8 cellular contexts compared by ENCODE assay signal in the genomic region with DNA sequence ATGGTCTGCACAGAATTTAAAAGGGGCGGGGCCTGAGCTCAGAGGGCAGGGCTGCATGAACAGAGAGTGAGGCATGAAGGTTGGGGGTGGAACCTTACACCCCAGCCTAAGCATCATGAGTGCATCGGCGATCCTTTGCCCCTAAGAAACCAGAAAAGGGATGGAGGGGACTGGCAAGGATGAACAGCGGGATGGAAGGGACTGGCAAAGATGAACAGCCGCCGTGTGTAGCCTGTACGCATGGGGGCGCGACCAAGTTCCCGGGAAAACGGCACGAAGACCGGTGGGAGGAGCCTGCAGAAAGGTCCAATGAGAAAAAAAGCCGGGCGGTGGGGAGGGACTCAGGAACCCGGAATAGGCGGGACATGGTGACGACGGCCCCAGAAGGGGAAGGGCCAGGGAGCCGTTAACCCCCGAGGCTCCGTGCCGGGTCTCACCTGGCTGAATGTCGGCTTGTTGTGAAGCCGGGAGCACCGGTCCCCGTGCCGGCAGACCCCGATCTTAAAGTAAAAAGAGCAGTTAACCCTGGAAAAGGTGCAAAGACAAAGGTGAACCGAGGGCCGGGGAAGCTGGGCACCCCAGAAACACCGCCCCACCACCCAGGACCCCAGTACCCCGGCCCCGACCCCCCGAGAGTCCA. TPM values are rescaled to one million over a fixed set of nuclear protein-coding genes. Genes with fewer than 3 reads are reported as not detected.
DNase-seq lines count a peak whose midpoint lies in the region; ATAC-seq and TF ChIP-seq lines count a peak whose summit lies in the region.

No MANE protein-coding gene starts in this region.

- H4K20me1 ChIP-seq in DOHH2 (ENCODE audit: control insufficient read depth, insufficient read depth, low read depth, low read length) = no peaks in the 10 kb centered on the region

- H3K27me3 ChIP-seq in DOHH2 (ENCODE audit: control insufficient read depth, low read length) = no peaks in the 10 kb centered on the region
- H3K27me3 ChIP-seq in adrenal gland = no peaks in the 10 kb centered on the region
- H3K27me3 ChIP-seq in heart left ventricle = no peaks in the 10 kb centered on the region
- H3K27me3 ChIP-seq in upper lobe of left lung = no peaks in the 10 kb centered on the region

- POLR2A ChIA-PET in T-cell (lab: Charles Lee) = interaction anchor here in 1 of 2 donors (0.5 to 0.7 kb wide), 3 partner anchors 18 to 1386 kb away, joined by 3 to 4 read pairs (median 3); no protein-coding TSS in a partner anchor

- peaks cover 54 to 68% (median 62%) of the 10 kb centered on the region in 3 donors for H3K4me1 Mint-ChIP-seq in T-cell

- TF ChIP-seq CTCF in DOHH2 (IDR thresholded peaks at IDR 0.05; ENCODE audit: low read depth, low read length, poor library complexity, severe bottlenecking) (peak; percentile 52), HFF-Myc (IDR thresholded peaks at IDR 0.05; ENCODE audit: low read depth, low read length, missing control alignments) (peak; percentile 40), adrenal gland (IDR thresholded peaks at IDR 0.05) (peak in 5 of 6 experiments; percentile 23 to 45 (median 31)), heart left ventricle (IDR thresholded peaks at IDR 0.05) (peak in 10 of 12 donors; percentile 20 to 69 (median 45)), upper lobe of left lung (IDR thresholded peaks at IDR 0.05) (peak in 5 of 6 experiments; percentile 19 to 52 (median 40))

- H3K27ac ChIP-seq in DOHH2 (ENCODE audit: low read depth, low read length) (peak overlapping the region; percentile 86), adrenal gland (peak overlapping the region; percentile 99 to 100 (median 100)), heart left ventricle (peak overlapping the region; percentile 99 to 100 (median 100)), upper lobe of left lung (peak overlapping the region; percentile 99 to 100 (median 100))

- peak overlapping the region; percentile 87 to 99 (median 97) for H3K4me3 Mint-ChIP-seq in T-cell

- peak overlapping the region; percentile 99 to 100 for H3K27ac Mint-ChIP-seq in T-cell

- intact Hi-C loops in adrenal gland (cut with DNase I) = no loop called here
- intact Hi-C loops in heart left ventricle (cut with DNase I) = loop anchor here in 6 of 10 donors (1.0 to 10.0 kb wide), 6 partner anchors 28 to 310 kb away; a partner anchor contains a TSS
- intact Hi-C loops in posterior vena cava (cut with DNase I) = loop anchor here in 1 of 2 donors (10.0 kb wide), 1 partner anchor 190 kb away; a partner anchor contains a TSS

- TF ChIP-seq EP300 in upper lobe of left lung (IDR thresholded peaks at IDR 0.05) = no peak

- H3K27me3 Mint-ChIP-seq in T-cell = no peaks in the 10 kb centered on the region

- DNase-seq in HFF-Myc (ENCODE audit: extremely low read depth, low read depth) (peak; percentile 89), NCI-H146 treated with DMSO at 0.1 percent for 48 hours (lab: John Stamatoyannopoulos, UW; ENCODE audit: unreplicated experiment) (peak; percentile 94), T-cell (peak; percentile 86 to 95 (median 92)), adrenal gland (peak; percentile 94 to 98 (median 98)), heart left ventricle (peak; percentile 96 to 98 (median 97)), posterior vena cava (ENCODE audit: low spot score) (peak; percentile 98), upper lobe of left lung (peak; percentile 92 to 98)

- H3K79me2 ChIP-seq in DOHH2 (ENCODE audit: control insufficient read depth, low read length) = peaks cover 14% of the 10 kb centered on the region

- H3K36me3 ChIP-seq in DOHH2 (ENCODE audit: control insufficient read depth, low read length) (peaks cover 8% of the 10 kb centered on the region; the same call in 1 of the 2 replicates), adrenal gland (replicated peaks in 1 of 2) (no peaks in the 10 kb centered on the region), heart left ventricle (peaks cover 0 to 16% (median 5%) of the 10 kb centered on the region in 9 donors), upper lobe of left lung (peaks cover 0 to 4% (median 0%) of the 10 kb centered on the region in 4 donors)

- H3K4me3 ChIP-seq in DOHH2 (ENCODE audit: low read length) = peak overlapping the region; percentile 92
- H3K4me3 ChIP-seq in HFF-Myc (replicated peaks; ENCODE audit: low read depth, low read length) = peak overlapping the region; percentile 96
- H3K4me3 ChIP-seq in adrenal gland = peak overlapping the region; percentile 34 to 89 (median 84)
- peak overlapping the region; percentile 72 to 100 (median 90) for H3K4me3 ChIP-seq in heart left ventricle
- peak overlapping the region; percentile 63 to 91 (median 76) for H3K4me3 ChIP-seq in upper lobe of left lung

- H3K9me3 Mint-ChIP-seq in T-cell = no peaks in the 10 kb centered on the region

- WGBS in adrenal gland, 4 donors = 0 to 1% (median 0%) methylated on average over 29 to 35 of the region's 35 CpGs
- 0 to 1% (median 1%) methylated on average over 29 to 35 of the region's 35 CpGs for WGBS in heart left ventricle, 4 donors
- WGBS in upper lobe of left lung, 2 donors = 0 to 1% methylated on average over 27 to 35 of the region's 35 CpGs

- H3K36me3 Mint-ChIP-seq in T-cell = peaks cover 13% of the 10 kb centered on the region

- CTCF ChIA-PET in T-cell (lab: Charles Lee) = interaction anchor here in 1 of 2 donors (0.9 to 1.5 kb wide), 2 partner anchors 43 to 230 kb away, joined by 3 to 18 read pairs; no protein-coding TSS in a partner anchor

- peak; percentile 61 to 66 (median 64) for ATAC-seq in T-cell (replicated peaks in 1 of 4)
- ATAC-seq in heart left ventricle = peak; percentile 69 to 82 (median 74)
- peak; percentile 87 to 91 for ATAC-seq in upper lobe of left lung (ENCODE audit: low FRiP score in 2 of 2)

- H3K4me2 ChIP-seq in DOHH2 (ENCODE audit: low read length) = peak overlapping the region; percentile 77

- H3K9me3 ChIP-seq in DOHH2 (ENCODE audit: control insufficient read depth, insufficient read depth, low read length) = peaks cover 5% of the 10 kb centered on the region; the same call in 1 of the 2 replicates
- no peaks in the 10 kb centered on the region for H3K9me3 ChIP-seq in adrenal gland (replicated peaks in 1 of 3)
- no peaks in the 10 kb centered on the region for H3K9me3 ChIP-seq in heart left ventricle
- H3K9me3 ChIP-seq in upper lobe of left lung = no peaks in the 10 kb centered on the region

- no peaks in the 10 kb centered on the region for H3K9me2 ChIP-seq in DOHH2 (replicated peaks; ENCODE audit: control insufficient read depth, low read length)

- TF ChIP-seq POLR2A in adrenal gland (IDR thresholded peaks at IDR 0.05) = no peak
- no peak for TF ChIP-seq POLR2A in heart left ventricle (IDR thresholded peaks at IDR 0.05)
- peak in 1 of 4 donors; percentile 88 for TF ChIP-seq POLR2A in upper lobe of left lung (IDR thresholded peaks at IDR 0.05)

- H3F3A ChIP-seq in DOHH2 (ENCODE audit: control insufficient read depth, insufficient read depth) = no peaks in the 10 kb centered on the region

- H3K4me1 ChIP-seq in DOHH2 (ENCODE audit: control insufficient read depth, low read length) (peaks cover 49% of the 10 kb centered on the region), adrenal gland (replicated peaks in 1 of 2) (peaks cover 30 to 53% of the 10 kb centered on the region in 2 donors), heart left ventricle (peaks cover 11 to 74% (median 44%) of the 10 kb centered on the region in 12 donors), upper lobe of left lung (peaks cover 42 to 69% (median 53%) of the 10 kb centered on the region in 4 donors)

RNA-seq across cellular contexts. Expression of a gene that starts 0.4 kb away (rescaled TPM):
- total RNA-seq in T-cell = 10 to 100 TPM; 40.2 to 74.1 (median 49.3) TPM
- total RNA-seq in adrenal gland = 10 to 100 TPM; 14.8 to 55.0 (median 31.0) TPM
- polyA plus RNA-seq in adrenal gland = 100 to 1,000 TPM in 2 of 3 donors, 10 to 100 TPM in 1; 30.3 to 255 (median 104) TPM
- 10 to 100 TPM; 14.3 to 32.8 (median 20.9) TPM for total RNA-seq in heart left ventricle
- polyA plus RNA-seq in heart left ventricle = 10 to 100 TPM in 1 of 2 donors, 1 to 10 TPM in 1; 7.2 to 27.1 TPM
- total RNA-seq in posterior vena cava = 10 to 100 TPM; 13.8 to 18.7 TPM
- 100 to 1,000 TPM in 1 of 6 donors, 10 to 100 TPM in 4, 1 to 10 TPM in 1; 8.5 to 157 (median 22.0) TPM for total RNA-seq in upper lobe of left lung

RNA-seq across cellular contexts. Expression of a gene that starts 0.6 kb away (rescaled TPM):
- 10 to 100 TPM; 21.2 to 33.5 (median 24.5) TPM for total RNA-seq in T-cell
- total RNA-seq in adrenal gland = 10 to 100 TPM; 29.5 to 88.2 (median 63.0) TPM
- 100 to 1,000 TPM in 2 of 3 donors, 10 to 100 TPM in 1; 93.1 to 230 (median 174) TPM for polyA plus RNA-seq in adrenal gland
- 10 to 100 TPM; 25.2 to 69.0 (median 40.9) TPM for total RNA-seq in heart left ventricle
- polyA plus RNA-seq in heart left ventricle = 10 to 100 TPM; 52.6 to 95.1 TPM
- total RNA-seq in posterior vena cava = 10 to 100 TPM; 33.6 to 37.3 TPM
- 10 to 100 TPM; 43.4 to 60.9 (median 54.5) TPM for total RNA-seq in upper lobe of left lung

RNA-seq across cellular contexts. Expression of a gene that starts 2.6 kb away (rescaled TPM):
- total RNA-seq in T-cell (100 to 1,000 TPM in 2 of 5 donors, 10 to 100 TPM in 3; 54.7 to 123 (median 98.1) TPM), adrenal gland (10 to 100 TPM in 6 of 8 donors, 1 to 10 TPM in 2; 7.7 to 35.3 (median 14.7) TPM), heart left ventricle (10 to 100 TPM in 1 of 9 donors, 1 to 10 TPM in 7, under 1 TPM in 1; 0.74 to 25.2 (median 3.6) TPM), posterior vena cava (1 to 10 TPM; 4.3 to 9.3 TPM), upper lobe of left lung (10 to 100 TPM in 5 of 6 donors, 1 to 10 TPM in 1; 6.4 to 28.4 (median 18.8) TPM)
- polyA plus RNA-seq in adrenal gland (10 to 100 TPM in 2 of 3 donors, 1 to 10 TPM in 1; 5.3 to 32.3 (median 21.5) TPM), heart left ventricle (10 to 100 TPM in 1 of 2 donors, 1 to 10 TPM in 1; 3.4 to 10.8 TPM)

RNA-seq across cellular contexts. Expression of a gene that starts 3.6 kb away (rescaled TPM):
- total RNA-seq in T-cell (10 to 100 TPM; 11.8 to 23.6 (median 22.8) TPM), adrenal gland (10 to 100 TPM in 7 of 8 donors, 1 to 10 TPM in 1; 6.0 to 28.2 (median 12.5) TPM), heart left ventricle (10 to 100 TPM in 3 of 9 donors, 1 to 10 TPM in 6; 3.7 to 12.2 (median 7.6) TPM), posterior vena cava (1 to 10 TPM; 8.3 to 9.4 TPM), upper lobe of left lung (10 to 100 TPM in 3 of 6 donors, 1 to 10 TPM in 3; 4.0 to 16.9 (median 10.9) TPM)
- polyA plus RNA-seq in adrenal gland (100 to 1,000 TPM in 1 of 3 donors, 10 to 100 TPM in 2; 11.3 to 137 (median 75.9) TPM), heart left ventricle (10 to 100 TPM; 20.1 to 23.0 TPM)

RNA-seq across cellular contexts. Expression of a gene that starts 12.0 kb away (rescaled TPM):
- total RNA-seq in T-cell (under 1 TPM in 3 of 5 donors, not detected in 2; 0.44 to 0.69 (median 0.51) TPM), adrenal gland (100 to 1,000 TPM in 7 of 8 donors, 10 to 100 TPM in 1; 78.3 to 431 (median 197) TPM), heart left ventricle (1,000 to 10,000 TPM in 1 of 9 donors, 100 to 1,000 TPM in 8; 226 to 1,012 (median 652) TPM), posterior vena cava (100 to 1,000 TPM; 290 to 412 TPM), upper lobe of left lung (10 to 100 TPM in 4 of 6 donors, 1 to 10 TPM in 2; 4.2 to 46.2 (median 18.4) TPM)
- polyA plus RNA-seq in adrenal gland (100 to 1,000 TPM; 524 to 932 (median 718) TPM), heart left ventricle (100 to 1,000 TPM; 156 to 457 TPM)

Comparison
In these comparisons a context has a peak if more than half of its experiments do, and no peak if none do; other contexts are left out.
1. Peak in every context shown above with its lines: DNase-seq, ATAC-seq, H3K4me3 ChIP-seq and H3K27ac ChIP-seq.
2. intact Hi-C loops: an anchor here in heart left ventricle (1.0 to 10.0 kb wide); none called in adrenal gland.